In genomic region chr18:48721308-48721707, GRCh38 we compare ENCODE assay signal across 21 cellular contexts.
DNase-seq lines count a peak whose midpoint lies in the region; ATAC-seq and TF ChIP-seq lines count a peak whose summit lies in the region.
"Had no signal": no experiment of that assay in that cellular context is flagged by ENCODE, and none has a peak within 500 bp of the region (broad histone marks: within the 10 kb centered on the region; RNA-seq: fewer than 3 reads in every experiment).

No MANE protein-coding gene starts in this region.

- TF ChIP-seq RAD21 in SK-N-SH (IDR thresholded peaks at IDR 0.05; ENCODE audit: low read length): no peak

- H4K20me1 ChIP-seq in SK-N-SH (ENCODE audit: insufficient read depth): peaks cover 12% of the 10 kb centered on the region; the same call in 1 of the 2 replicates

- H3K27me3 ChIP-seq in SK-N-SH (ENCODE audit: insufficient read depth): no peaks in the 10 kb centered on the region
- no peaks in the 10 kb centered on the region for H3K27me3 ChIP-seq in adipocyte (replicated peaks; ENCODE audit: control insufficient read depth, insufficient read depth, low read length)
- H3K27me3 ChIP-seq in mesenchymal stem cell (ENCODE audit: control insufficient read depth in 1 of 2, insufficient read depth in 1 of 2, low read length in 2 of 2): no peaks in the 10 kb centered on the region
- H3K27me3 ChIP-seq in spleen (replicated peaks in 1 of 7): no peaks in the 10 kb centered on the region
- no peaks in the 10 kb centered on the region for H3K27me3 ChIP-seq in suprapubic skin
- H3K27me3 ChIP-seq in upper lobe of left lung: no peaks in the 10 kb centered on the region
- no peaks in the 10 kb centered on the region for H3K27me3 ChIP-seq in H7 (ENCODE audit: control insufficient read depth, insufficient read depth, low read length)
- H3K27me3 ChIP-seq: Peyer's patch had no signal

- no peak for TF ChIP-seq POLR2A in spleen (IDR thresholded peaks at IDR 0.05)
- TF ChIP-seq POLR2A in suprapubic skin (IDR thresholded peaks at IDR 0.05): no peak
- no peak for TF ChIP-seq POLR2A in upper lobe of left lung (IDR thresholded peaks at IDR 0.05)

- no peak overlapping the region for H3K18ac ChIP-seq in mesenchymal stem cell (ENCODE audit: low read depth in 1 of 2, low read length in 2 of 2)

- H3K9me3 ChIP-seq in SK-N-SH (0 out of 2 replicates have a peak, but pooled peaks cover 5% of the 10 kb centered on the region), adipocyte (ENCODE audit: control insufficient read depth, low read length) (peaks cover 6% of the 10 kb centered on the region), mesenchymal stem cell (ENCODE audit: control insufficient read depth, low read length) (peaks cover 9% of the 10 kb centered on the region), spleen (peaks cover 0 to 2% (median 0%) of the 10 kb centered on the region in 8 donors), suprapubic skin (no peaks in the 10 kb centered on the region), upper lobe of left lung (no peaks in the 10 kb centered on the region)
- H3K9me3 ChIP-seq: Peyer's patch had no signal

- no peak overlapping the region for H4K91ac ChIP-seq in mesenchymal stem cell (ENCODE audit: low read length)

- peaks cover 19 to 26% of the 10 kb centered on the region in 2 experiments for H3K36me3 ChIP-seq in SK-N-SH (replicated peaks in 1 of 2; ENCODE audit: control insufficient read depth in 1 of 2, insufficient read depth in 2 of 2, low read length in 1 of 2)
- H3K36me3 ChIP-seq in adipocyte (ENCODE audit: control insufficient read depth, insufficient read depth, low read length, severe bottlenecking): peaks cover 32% of the 10 kb centered on the region
- H3K36me3 ChIP-seq in mesenchymal stem cell (ENCODE audit: control insufficient read depth in 1 of 2, insufficient read depth in 2 of 2, low read depth in 1 of 2, low read length in 2 of 2): peaks cover 29 to 54% of the 10 kb centered on the region in 2 experiments
- H3K36me3 ChIP-seq in spleen: peaks cover 0 to 11% (median 0%) of the 10 kb centered on the region in 6 donors
- peaks cover 7% of the 10 kb centered on the region for H3K36me3 ChIP-seq in suprapubic skin
- H3K36me3 ChIP-seq in upper lobe of left lung: peaks cover 0 to 4% (median 0%) of the 10 kb centered on the region in 4 donors
- H3K36me3 ChIP-seq in H7 (replicated peaks; ENCODE audit: control insufficient read depth, insufficient read depth, low read length): no peaks in the 10 kb centered on the region; the same call in 1 of the 2 replicates
- H3K36me3 ChIP-seq: Peyer's patch had no signal

- H3K4me1 ChIP-seq in SK-N-SH (ENCODE audit: control insufficient read depth in 1 of 2, insufficient read depth in 2 of 2, low read depth in 1 of 2, low read length in 1 of 2) (peaks cover 19 to 25% of the 10 kb centered on the region in 2 experiments), adipocyte (ENCODE audit: control insufficient read depth, insufficient read depth, low read length) (peaks cover 31% of the 10 kb centered on the region), mesenchymal stem cell (ENCODE audit: control insufficient read depth, insufficient read depth, low read depth, low read length) (peaks cover 14% of the 10 kb centered on the region), spleen (peaks cover 0 to 6% (median 0%) of the 10 kb centered on the region in 6 donors), suprapubic skin (peaks cover 2% of the 10 kb centered on the region), upper lobe of left lung (peaks cover 0 to 19% (median 1%) of the 10 kb centered on the region in 4 donors)
- H3K4me1 ChIP-seq: Peyer's patch had no signal

- H2BK12ac ChIP-seq in mesenchymal stem cell (ENCODE audit: low read length in 2 of 2): peak overlapping the region in 1 of 2 experiments; percentile 39

- H2AFZ ChIP-seq in SK-N-SH (ENCODE audit: low read depth) (no peak overlapping the region), mesenchymal stem cell (ENCODE audit: low read depth, low read length) (peak overlapping the region; percentile 10)

- H3K9ac ChIP-seq in SK-N-SH (no peak overlapping the region), adipocyte (ENCODE audit: low read length) (peak overlapping the region; percentile 44), mesenchymal stem cell (ENCODE audit: low read length) (no peak overlapping the region)

- H3K27ac ChIP-seq in SK-N-SH (ENCODE audit: low read depth in 2 of 2, low read length in 1 of 2): no peak overlapping the region
- H3K27ac ChIP-seq in mesenchymal stem cell (ENCODE audit: low read length, poor library complexity, severe bottlenecking): no peak overlapping the region
- H3K27ac ChIP-seq in spleen: no peak overlapping the region
- H3K27ac ChIP-seq in suprapubic skin: no peak overlapping the region
- H3K27ac ChIP-seq in upper lobe of left lung: no peak overlapping the region
- H3K27ac ChIP-seq: Peyer's patch, SK-N-MC had no signal

- H2BK120ac ChIP-seq in mesenchymal stem cell (ENCODE audit: low read depth, low read length): no peak overlapping the region

- H2BK15ac ChIP-seq in mesenchymal stem cell (ENCODE audit: low read depth, poor library complexity, severe bottlenecking): no peak overlapping the region

- H3K4me3 ChIP-seq in SK-N-SH (ENCODE audit: low read depth in 2 of 2, low read length in 1 of 2): no peak overlapping the region
- no peak overlapping the region for H3K4me3 ChIP-seq in adipocyte (ENCODE audit: low read length)
- peak overlapping the region in 1 of 2 experiments; percentile 35 for H3K4me3 ChIP-seq in mesenchymal stem cell (ENCODE audit: insufficient read depth in 1 of 2, low read depth in 1 of 2, low read length in 2 of 2)
- H3K4me3 ChIP-seq in spleen: no peak overlapping the region
- H3K4me3 ChIP-seq in suprapubic skin: no peak overlapping the region
- H3K4me3 ChIP-seq in upper lobe of left lung: no peak overlapping the region
- H3K4me3 ChIP-seq in H7 (ENCODE audit: insufficient read depth, low read depth, low read length): no peak overlapping the region
- H3K4me3 ChIP-seq: Peyer's patch, SK-N-MC had no signal

- intact Hi-C loops in spleen (cut with DNase I; ENCODE audit: low total_unique reads): no loop called here

- no peak overlapping the region for H2BK5ac ChIP-seq in mesenchymal stem cell (ENCODE audit: low read depth, low read length, poor library complexity, severe bottlenecking)

- H3K4me2 ChIP-seq in SK-N-SH: no peak overlapping the region
- H3K4me2 ChIP-seq in mesenchymal stem cell (ENCODE audit: low read length, poor library complexity, severe bottlenecking): no peak overlapping the region

- POLR2A ChIA-PET in SK-N-SH (lab: Yijun Ruan, JAX): no interaction called here

- no peak for TF ChIP-seq EP300 in SK-N-SH (IDR thresholded peaks at IDR 0.05; ENCODE audit: borderline replicate concordance in 1 of 2, low read depth in 1 of 2, low read length in 1 of 2)
- TF ChIP-seq EP300 in suprapubic skin (IDR thresholded peaks at IDR 0.05): no peak
- no peak for TF ChIP-seq EP300 in upper lobe of left lung (IDR thresholded peaks at IDR 0.05)

- no peak overlapping the region for H3K23ac ChIP-seq in mesenchymal stem cell (ENCODE audit: low read length in 2 of 2)

- no peak overlapping the region for H3K4ac ChIP-seq in mesenchymal stem cell (ENCODE audit: low read depth in 1 of 2, low read length in 2 of 2)

- peaks cover 37% of the 10 kb centered on the region for H3K79me2 ChIP-seq in SK-N-SH (ENCODE audit: insufficient read depth)

- no peak overlapping the region for H4K8ac ChIP-seq in mesenchymal stem cell (ENCODE audit: low read length)

- H3F3A ChIP-seq in SK-N-SH (replicated peaks; ENCODE audit: insufficient read depth): peaks cover 13% of the 10 kb centered on the region

- DNase-seq in SK-N-SH: peak; percentile 52
- DNase-seq in adipocyte (ENCODE audit: low read depth): no peak
- no peak for DNase-seq in mesenchymal stem cell
- DNase-seq in spleen: peak; percentile 60
- DNase-seq in suprapubic skin (ENCODE audit: low spot score in 2 of 2): no peak
- no peak for DNase-seq in upper lobe of left lung
- DNase-seq in H7: no peak
- DNase-seq: DMS153, EL, HCEC 1CT, KBM-7, MV-4-11, NCI-H1417, NCI-H187 treated with DMSO at 0.1 percent for 48 hours, NCI-H2171, NCI-H446, NCI-H774, Peyer's patch had no signal

- WGBS in SK-N-SH (ENCODE audit: low lambda C conversion rate): 80% methylated on average over 5 of the region's 8 CpGs
- 84% methylated on average over 8 of the region's 8 CpGs for WGBS in mesenchymal stem cell
- 75 to 81% (median 78%) methylated on average over 5 to 8 of the region's 8 CpGs for WGBS in spleen, 5 donors
- 74% methylated on average over 6 of the region's 8 CpGs for WGBS in suprapubic skin
- WGBS in upper lobe of left lung, 2 donors: 80 to 88% methylated on average over 4 to 8 of the region's 8 CpGs

- ATAC-seq in SK-N-SH treated with all-trans-retinoic acid at 6 μM for 48 hours (no peak), upper lobe of left lung (ENCODE audit: low FRiP score in 2 of 2) (no peak)
- ATAC-seq: Right ventricle myocardium inferior had no signal

- H3K9me2 ChIP-seq in SK-N-SH: no peaks in the 10 kb centered on the region

- CTCF ChIA-PET in SK-N-SH (lab: Yijun Ruan, JAX): interaction anchor here (1.0 to 2.0 kb wide), 3 partner anchors 9 to 58 kb away, joined by 3 to 4 read pairs (median 4); no protein-coding TSS in a partner anchor

- TF ChIP-seq CTCF in SK-N-SH (IDR thresholded peaks at IDR 0.05) (no peak), spleen (IDR thresholded peaks at IDR 0.05 in 8 of 11, conservative IDR thresholded peaks at IDR 0.05 in 3 of 11) (no peak), suprapubic skin (IDR thresholded peaks at IDR 0.05) (no peak), upper lobe of left lung (IDR thresholded peaks at IDR 0.05) (no peak)

- peaks cover 19% of the 10 kb centered on the region for H3K79me1 ChIP-seq in mesenchymal stem cell (replicated peaks; ENCODE audit: low read length, poor library complexity, severe bottlenecking)

- H2AK5ac ChIP-seq in mesenchymal stem cell (ENCODE audit: low read length, severe bottlenecking): no peak overlapping the region

- no peak overlapping the region for H3K14ac ChIP-seq in mesenchymal stem cell (ENCODE audit: low read length in 2 of 2)

TF ChIP-seq in SK-N-SH, 30 proteins besides CTCF, POLR2A, EP300 and RAD21 (continues in another document):
- no peak for TF ChIP-seq POLR2AphosphoS5 (IDR thresholded peaks at IDR 0.05; ENCODE audit: low read depth, low read length)

TF ChIP-seq in SK-N-SH treated with all-trans-retinoic acid at 6 μM for 48 hours, 23 proteins besides CTCF, POLR2A, EP300 and RAD21 (continues in another document):
- no peak for TF ChIP-seq ZNF8 (CRISPR knock-in tag; IDR thresholded peaks at IDR 0.05)

Comparison
In these comparisons a context has a peak if more than half of its experiments do, and no peak if none do; other contexts are left out.
1. DNase-seq: peak in SK-N-SH (single experiment) and spleen (single experiment); none in adipocyte (single experiment), mesenchymal stem cell (single experiment), suprapubic skin (0 of 2), upper lobe of left lung (0 of 2) and H7 (single experiment).